ENCODE assay signal across 21 cellular contexts in genomic region chr3:126033051-126033745, GRCh38. TPM values are rescaled to one million over a fixed set of nuclear protein-coding genes. Genes with fewer than 3 reads are reported as not detected.
DNase-seq lines count a peak whose midpoint lies in the region; ATAC-seq and TF ChIP-seq lines count a peak whose summit lies in the region.
"Had no signal": no experiment of that assay in that cellular context is flagged by ENCODE, and none has a peak within 500 bp of the region (broad histone marks: within the 10 kb centered on the region; RNA-seq: fewer than 3 reads in every experiment).

No MANE protein-coding gene starts in this region.

- H3K4me1 Mint-ChIP-seq in activated CD8-positive, alpha-beta T cell treated with anti-CD3 and anti-CD28 coated beads, Interleukin-2, amount 10 ng/mL, durations not matched to agents 7 days and 5 days (ENCODE audit: low read depth): peaks cover 2% of the 10 kb centered on the region
- no peaks in the 10 kb centered on the region for H3K4me1 Mint-ChIP-seq in activated CD8-positive, alpha-beta T cell treated with anti-CD3 and anti-CD28 coated beads for 36 hours (ENCODE audit: low read depth)
- peaks cover 4% of the 10 kb centered on the region for H3K4me1 Mint-ChIP-seq in type B pancreatic cell (ENCODE audit: unreplicated experiment)
- H3K4me1 Mint-ChIP-seq: IgD-negative memory B cell had no signal

- H3K36me3 Mint-ChIP-seq in activated CD8-positive, alpha-beta T cell treated with anti-CD3 and anti-CD28 coated beads, Interleukin-2, amount 10 ng/mL, durations not matched to agents 7 days and 5 days (ENCODE audit: low read depth): peaks cover 12% of the 10 kb centered on the region
- peaks cover 43% of the 10 kb centered on the region for H3K36me3 Mint-ChIP-seq in activated CD8-positive, alpha-beta T cell treated with anti-CD3 and anti-CD28 coated beads for 36 hours (ENCODE audit: low read depth)
- peaks cover 40% of the 10 kb centered on the region for H3K36me3 Mint-ChIP-seq in type B pancreatic cell

- no peaks in the 10 kb centered on the region for H3K27me3 Mint-ChIP-seq in activated CD8-positive, alpha-beta T cell treated with anti-CD3 and anti-CD28 coated beads, Interleukin-2, amount 10 ng/mL, durations not matched to agents 7 days and 5 days (ENCODE audit: low read depth)
- no peaks in the 10 kb centered on the region for H3K27me3 Mint-ChIP-seq in activated CD8-positive, alpha-beta T cell treated with anti-CD3 and anti-CD28 coated beads for 36 hours
- no peaks in the 10 kb centered on the region for H3K27me3 Mint-ChIP-seq in type B pancreatic cell
- H3K27me3 Mint-ChIP-seq: IgD-negative memory B cell had no signal

- H3K27ac ChIP-seq in colonic mucosa: no peak overlapping the region
- H3K27ac ChIP-seq: 22Rv1, C4-2B, Peyer's patch had no signal

- POLR2A ChIA-PET in activated CD8-positive, alpha-beta T cell treated with anti-CD3 and anti-CD28 coated beads, Interleukin-2, amount 10 ng/mL, durations not matched to agents 7 days and 5 days (lab: Charles Lee): no interaction called here
- POLR2A ChIA-PET in activated CD8-positive, alpha-beta T cell treated with anti-CD3 and anti-CD28 coated beads for 36 hours (lab: Charles Lee): no interaction called here

- no peak overlapping the region for H3K4me3 ChIP-seq in colonic mucosa
- H3K4me3 ChIP-seq: HAP-1, Peyer's patch had no signal

- no peaks in the 10 kb centered on the region for H3K9me3 Mint-ChIP-seq in activated CD8-positive, alpha-beta T cell treated with anti-CD3 and anti-CD28 coated beads, Interleukin-2, amount 10 ng/mL, durations not matched to agents 7 days and 5 days (ENCODE audit: insufficient read depth)
- H3K9me3 Mint-ChIP-seq in activated CD8-positive, alpha-beta T cell treated with anti-CD3 and anti-CD28 coated beads for 36 hours: peaks cover 8% of the 10 kb centered on the region
- peaks cover 5% of the 10 kb centered on the region for H3K9me3 Mint-ChIP-seq in type B pancreatic cell

- no peaks in the 10 kb centered on the region for H3K36me3 ChIP-seq in colonic mucosa
- H3K36me3 ChIP-seq: HAP-1 had no signal

- H3K27me3 ChIP-seq in colonic mucosa: no peaks in the 10 kb centered on the region
- H3K27me3 ChIP-seq: Peyer's patch had no signal

- CTCF ChIA-PET in activated CD8-positive, alpha-beta T cell treated with anti-CD3 and anti-CD28 coated beads, Interleukin-2, amount 10 ng/mL, durations not matched to agents 7 days and 5 days (lab: Charles Lee): interaction anchor here (0.6 kb wide), 1 partner anchor 1473 kb away, joined by 3 read pairs; no protein-coding TSS in a partner anchor
- CTCF ChIA-PET in activated CD8-positive, alpha-beta T cell treated with anti-CD3 and anti-CD28 coated beads for 36 hours (lab: Charles Lee): no interaction called here

- intact Hi-C loops in activated CD8-positive, alpha-beta T cell treated with anti-CD3 and anti-CD28 coated beads for 36 hours (cut with micrococcal nuclease): no loop called here
- intact Hi-C loops in colonic mucosa (cut with DNase I): no loop called here

- TF ChIP-seq CTCF in activated CD8-positive, alpha-beta T cell treated with anti-CD3 and anti-CD28 coated beads for 36 hours (IDR thresholded peaks at IDR 0.05): no peak
- TF ChIP-seq CTCF in colonic mucosa (IDR thresholded peaks at IDR 0.05) (no peak), type B pancreatic cell (conservative IDR thresholded peaks at IDR 0.05) (no peak)

- H3K9me3 ChIP-seq in colonic mucosa: no peaks in the 10 kb centered on the region

- no peak overlapping the region for H3K4me3 Mint-ChIP-seq in activated CD8-positive, alpha-beta T cell treated with anti-CD3 and anti-CD28 coated beads, Interleukin-2, amount 10 ng/mL, durations not matched to agents 7 days and 5 days
- no peak overlapping the region for H3K4me3 Mint-ChIP-seq in activated CD8-positive, alpha-beta T cell treated with anti-CD3 and anti-CD28 coated beads for 36 hours
- H3K4me3 Mint-ChIP-seq in type B pancreatic cell: no peak overlapping the region
- H3K4me3 Mint-ChIP-seq: IgD-negative memory B cell had no signal

- no peaks in the 10 kb centered on the region for H3K4me1 ChIP-seq in colonic mucosa
- H3K4me1 ChIP-seq: HAP-1, Peyer's patch had no signal

- ATAC-seq in activated CD8-positive, alpha-beta T cell treated with anti-CD3 and anti-CD28 coated beads, Interleukin-2, amount 10 ng/mL, durations not matched to agents 7 days and 5 days: no peak
- ATAC-seq in activated CD8-positive, alpha-beta T cell treated with anti-CD3 and anti-CD28 coated beads for 36 hours: no peak
- ATAC-seq in GM18511 (IDR thresholded peaks at IDR 0.05; ENCODE audit: unreplicated experiment): no peak

- peak; percentile 1 for DNase-seq in activated CD8-positive, alpha-beta T cell treated with anti-CD3 and anti-CD28 coated beads, Interleukin-2, amount 10 ng/mL, durations not matched to agents 7 days and 5 days
- no peak for DNase-seq in activated CD8-positive, alpha-beta T cell treated with anti-CD3 and anti-CD28 coated beads for 36 hours
- DNase-seq in colonic mucosa (peak; percentile 9), mucosa of gallbladder (ENCODE audit: low spot score) (peak; percentile 5), type B pancreatic cell (ENCODE audit: extremely low spot score, unreplicated experiment) (peak; percentile 43), NCI-H446 (lab: John Stamatoyannopoulos, UW) (no peak), NCI-H774 (lab: John Stamatoyannopoulos, UW) (no peak)
- DNase-seq: AML-193, DND-41, Karpas-422, NCI-H1048, NCI-H1436, NCI-H1930, NCI-H69, Right ventricle myocardium superior had no signal

- no peak overlapping the region for H3K9ac ChIP-seq in colonic mucosa (ENCODE audit: low read depth in 2 of 2, low read length in 2 of 2)

- H3K27ac Mint-ChIP-seq in activated CD8-positive, alpha-beta T cell treated with anti-CD3 and anti-CD28 coated beads, Interleukin-2, amount 10 ng/mL, durations not matched to agents 7 days and 5 days: no peak overlapping the region
- no peak overlapping the region for H3K27ac Mint-ChIP-seq in activated CD8-positive, alpha-beta T cell treated with anti-CD3 and anti-CD28 coated beads for 36 hours
- H3K27ac Mint-ChIP-seq in type B pancreatic cell: no peak overlapping the region
- H3K27ac Mint-ChIP-seq: IgD-negative memory B cell had no signal

RNA-seq across cellular contexts. Expression of gene SLC41A3, which starts 50.7 kb away (rescaled TPM):
- 10 to 100 TPM; 22.0 to 26.5 TPM for total RNA-seq in activated CD8-positive, alpha-beta T cell treated with anti-CD3 and anti-CD28 coated beads, Interleukin-2, amount 10 ng/mL, durations not matched to agents 7 days and 5 days
- total RNA-seq in activated CD8-positive, alpha-beta T cell treated with anti-CD3 and anti-CD28 coated beads for 36 hours: 10 to 100 TPM; 19.1 to 23.4 TPM
- total RNA-seq in colonic mucosa: 10 to 100 TPM; 27.6 to 33.1 TPM
- 95.5 TPM for total RNA-seq in mucosa of gallbladder
- 53.6 and 56.4 TPM in 2 replicates for total RNA-seq in type B pancreatic cell (ENCODE audit: low replicate concordance)

Comparison
In these comparisons a context has a peak if more than half of its experiments do, and no peak if none do; other contexts are left out.
1. DNase-seq: peak in activated CD8-positive, alpha-beta T cell treated with anti-CD3 and anti-CD28 coated beads, Interleukin-2, amount 10 ng/mL, durations not matched to agents 7 days and 5 days (single experiment), colonic mucosa (single experiment), mucosa of gallbladder (single experiment) and type B pancreatic cell (single experiment); none in activated CD8-positive, alpha-beta T cell treated with anti-CD3 and anti-CD28 coated beads for 36 hours (single experiment), NCI-H446 (0 of 2) and NCI-H774 (single experiment).